ENCODE assay signal across 7 cellular contexts in the genomic region with DNA sequence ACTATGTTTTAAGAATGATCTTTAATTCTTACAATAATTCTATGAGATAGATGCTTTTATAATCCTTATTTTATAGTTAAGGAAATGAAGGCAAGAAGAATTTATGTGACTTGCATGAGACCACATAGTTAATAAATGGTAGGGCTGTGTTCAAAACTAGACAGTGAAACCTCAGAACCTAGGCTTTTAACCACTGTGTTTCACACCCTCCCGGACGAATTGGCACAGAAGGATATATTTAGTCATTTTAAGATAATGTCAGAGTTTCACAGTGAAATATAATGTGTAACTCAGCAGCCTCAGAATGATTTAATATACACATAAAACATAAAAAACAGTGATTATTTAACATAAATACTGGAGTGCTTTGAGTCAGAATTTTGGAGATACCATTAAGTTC. TPM values are rescaled to one million over a fixed set of nuclear protein-coding genes. Genes with fewer than 3 reads are reported as not detected.
DNase-seq lines count a peak whose midpoint lies in the region; ATAC-seq and TF ChIP-seq lines count a peak whose summit lies in the region.

No MANE protein-coding gene starts in this region.

- no peak overlapping the region for H3K4me3 ChIP-seq in upper lobe of left lung
- no peak overlapping the region for H3K4me3 ChIP-seq in PC-3 (ENCODE audit: low read length)
- H3K4me3 ChIP-seq in mesenchymal stem cell (ENCODE audit: insufficient read depth in 1 of 2, low read depth in 1 of 2, low read length in 2 of 2): no peak overlapping the region

- no peak overlapping the region for H3K14ac ChIP-seq in mesenchymal stem cell (ENCODE audit: low read length in 2 of 2)

- H2BK120ac ChIP-seq in mesenchymal stem cell (ENCODE audit: low read depth, low read length): no peak overlapping the region

- no peak overlapping the region for H2BK12ac ChIP-seq in mesenchymal stem cell (ENCODE audit: low read length in 2 of 2)

- H3K4me1 ChIP-seq in upper lobe of left lung (no peaks in the 10 kb centered on the region), PC-3 (ENCODE audit: insufficient read depth, low read length) (peaks cover 7% of the 10 kb centered on the region), mesenchymal stem cell (ENCODE audit: control insufficient read depth, insufficient read depth, low read depth, low read length) (peaks cover 3% of the 10 kb centered on the region)

- H3K79me1 ChIP-seq in mesenchymal stem cell (replicated peaks; ENCODE audit: low read length, poor library complexity, severe bottlenecking): peaks cover 9% of the 10 kb centered on the region

- H3K79me2 ChIP-seq in PC-3 (ENCODE audit: low read length): no peaks in the 10 kb centered on the region; the same call in 1 of the 2 replicates

- no peaks in the 10 kb centered on the region for H3K9me3 ChIP-seq in upper lobe of left lung
- H3K9me3 ChIP-seq in PC-3 (ENCODE audit: low read length): no peaks in the 10 kb centered on the region
- H3K9me3 ChIP-seq in mesenchymal stem cell (ENCODE audit: control insufficient read depth, low read length): no peaks in the 10 kb centered on the region

- DNase-seq in amniotic epithelial cell (ENCODE audit: low read depth) (peak; percentile 32), upper lobe of left lung (no peak), PC-3 (no peak), mesenchymal stem cell (no peak)

- H3K4me2 ChIP-seq in PC-3 (ENCODE audit: low read length) (no peak overlapping the region), mesenchymal stem cell (ENCODE audit: low read length, poor library complexity, severe bottlenecking) (no peak overlapping the region)

- CTCF ChIA-PET in PC-3 (lab: Charles Lee): no interaction called here

- TF ChIP-seq CTCF in upper lobe of left lung (IDR thresholded peaks at IDR 0.05): no peak
- TF ChIP-seq CTCF in PC-3 (conservative IDR thresholded peaks at IDR 0.05; ENCODE audit: low read depth, low read length): no peak

- H4K8ac ChIP-seq in mesenchymal stem cell (ENCODE audit: low read length): no peak overlapping the region

- no peaks in the 10 kb centered on the region for H3K9me2 ChIP-seq in PC-3 (replicated peaks; ENCODE audit: low read length)

- no TSS peak for BruUV-seq in PC-3 (replicated peaks; lab: Mats Ljungman, UMichigan)

- ATAC-seq in GM18517 (IDR thresholded peaks at IDR 0.05; ENCODE audit: unreplicated experiment): peak; percentile 77
- ATAC-seq in GM19438 (IDR thresholded peaks at IDR 0.05; ENCODE audit: low read depth, unreplicated experiment): peak; percentile 81
- ATAC-seq in HG03064 (IDR thresholded peaks at IDR 0.05; ENCODE audit: low read depth, unreplicated experiment): peak; percentile 74
- ATAC-seq in upper lobe of left lung (ENCODE audit: low FRiP score in 2 of 2): no peak
- ATAC-seq in PC-3: no peak

- peaks cover 0 to 49% (median 6%) of the 10 kb centered on the region in 4 donors for H3K36me3 ChIP-seq in upper lobe of left lung
- peaks cover 3% of the 10 kb centered on the region; the same call in 1 of the 2 replicates for H3K36me3 ChIP-seq in PC-3 (ENCODE audit: low read depth, low read length)
- peaks cover 7 to 87% of the 10 kb centered on the region in 2 experiments for H3K36me3 ChIP-seq in mesenchymal stem cell (ENCODE audit: control insufficient read depth in 1 of 2, insufficient read depth in 2 of 2, low read depth in 1 of 2, low read length in 2 of 2)

- intact Hi-C loops in PC-3 (cut with micrococcal nuclease): no loop called here

- no peak overlapping the region for H2BK15ac ChIP-seq in mesenchymal stem cell (ENCODE audit: low read depth, poor library complexity, severe bottlenecking)

- POLR2A ChIA-PET in PC-3 (lab: Charles Lee; ENCODE audit: unreplicated experiment): no interaction called here

- no peak for TF ChIP-seq EP300 in upper lobe of left lung (IDR thresholded peaks at IDR 0.05)

- no peak overlapping the region for H2BK5ac ChIP-seq in mesenchymal stem cell (ENCODE audit: low read depth, low read length, poor library complexity, severe bottlenecking)

- no peak overlapping the region for H4K91ac ChIP-seq in mesenchymal stem cell (ENCODE audit: low read length)

- H3K9ac ChIP-seq in PC-3 (ENCODE audit: low read length) (no peak overlapping the region), mesenchymal stem cell (ENCODE audit: low read length) (no peak overlapping the region)

- H3K27ac ChIP-seq in upper lobe of left lung: no peak overlapping the region
- no peak overlapping the region for H3K27ac ChIP-seq in PC-3 (ENCODE audit: low read length)
- no peak overlapping the region for H3K27ac ChIP-seq in mesenchymal stem cell (ENCODE audit: low read length, poor library complexity, severe bottlenecking)

- no peak overlapping the region for H3K4ac ChIP-seq in mesenchymal stem cell (ENCODE audit: low read depth in 1 of 2, low read length in 2 of 2)

- WGBS in upper lobe of left lung, 2 donors: 70 to 81% methylated on average over 2 of the region's 2 CpGs
- no CpG with 5 or more reads among the region's 2 CpGs for WGBS in mesenchymal stem cell

- H2AFZ ChIP-seq in PC-3 (ENCODE audit: low read length) (no peak overlapping the region), mesenchymal stem cell (ENCODE audit: low read depth, low read length) (no peak overlapping the region)

- TF ChIP-seq POLR2A in upper lobe of left lung (IDR thresholded peaks at IDR 0.05): no peak

- no peaks in the 10 kb centered on the region for H3F3A ChIP-seq in PC-3 (ENCODE audit: low read length, unreplicated experiment)

- no peak overlapping the region for H3K23ac ChIP-seq in mesenchymal stem cell (ENCODE audit: low read length in 2 of 2)

- 0 out of 2 replicates have a peak, but pooled peaks cover 3% of the 10 kb centered on the region for H4K20me1 ChIP-seq in PC-3 (ENCODE audit: low read length)

- H2AK5ac ChIP-seq in mesenchymal stem cell (ENCODE audit: low read length, severe bottlenecking): no peak overlapping the region

- H3K27me3 ChIP-seq in upper lobe of left lung (no peaks in the 10 kb centered on the region), PC-3 (ENCODE audit: low read length) (no peaks in the 10 kb centered on the region), mesenchymal stem cell (ENCODE audit: control insufficient read depth in 1 of 2, insufficient read depth in 1 of 2, low read length in 2 of 2) (no peaks in the 10 kb centered on the region)

- H3K18ac ChIP-seq in mesenchymal stem cell (ENCODE audit: low read depth in 1 of 2, low read length in 2 of 2): no peak overlapping the region

RNA-seq across cellular contexts. Expression of gene NSRP1, which starts 57.0 kb away (rescaled TPM):
- total RNA-seq in upper lobe of left lung (10 to 100 TPM; 23.1 to 78.6 (median 32.7) TPM), PC-3 (2014; rRNA removed) (6.4 and 8.6 TPM in 2 replicates)
- 78.3 TPM for polyA plus RNA-seq in mesenchymal stem cell (2013, experiment 1 of 2)
- 76.5 TPM for polyA plus RNA-seq in mesenchymal stem cell (2013, experiment 2 of 2)

Comparison
In these comparisons a context has a peak if more than half of its experiments do, and no peak if none do; other contexts are left out.
1. ATAC-seq: peak in GM18517 (single experiment), GM19438 (single experiment) and HG03064 (single experiment); none in upper lobe of left lung (0 of 2) and PC-3 (single experiment).